ENCODE assay signal across 9 cellular contexts in the genomic region with DNA sequence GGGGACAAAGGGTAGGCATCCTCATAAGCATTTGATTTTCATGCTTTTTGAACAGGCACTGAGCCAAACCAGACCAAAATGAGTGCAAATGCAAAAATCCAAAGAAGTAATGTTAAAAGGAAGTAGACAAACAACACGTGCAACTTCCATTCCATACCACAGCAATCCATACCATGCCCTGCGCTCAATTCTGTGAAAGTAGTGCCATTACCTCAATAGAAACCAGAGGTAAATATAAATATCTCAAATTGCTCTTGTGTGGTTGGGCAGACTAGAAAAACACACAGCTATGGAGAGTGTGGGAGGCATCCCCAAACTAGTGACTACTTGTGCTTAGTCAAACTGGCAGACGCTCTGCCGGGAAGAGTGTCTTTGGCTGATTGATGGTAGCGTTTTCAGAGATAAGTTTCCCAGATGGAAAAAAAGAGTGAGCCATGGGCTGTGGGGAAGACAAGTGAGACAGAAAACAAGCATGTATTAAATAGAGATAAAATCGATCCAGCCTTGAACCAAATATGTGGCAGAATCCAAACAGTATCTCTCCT.
DNase-seq lines count a peak whose midpoint lies in the region; ATAC-seq and TF ChIP-seq lines count a peak whose summit lies in the region.
"Had no signal": no experiment of that assay in that cellular context is flagged by ENCODE, and none has a peak within 500 bp of the region (broad histone marks: within the 10 kb centered on the region; RNA-seq: fewer than 3 reads in every experiment).

No MANE protein-coding gene starts in this region.

- peak overlapping the region; percentile 13; the same call in 1 of the 2 replicates for H3K9ac ChIP-seq in KMS-11

- no peak overlapping the region for H3K27ac Mint-ChIP-seq in activated naive CD4-positive, alpha-beta T cell treated with anti-CD3 and anti-CD28 coated beads, Interleukin-2, amount 50 U/mL, for 72 hours

- no peak for TF ChIP-seq CTCF in KMS-11 (conservative IDR thresholded peaks at IDR 0.05; ENCODE audit: low read depth, low read length)

- DNase-seq in DMS153 (lab: John Stamatoyannopoulos, UW), result peak; percentile 73
- DNase-seq in germinal center (ENCODE audit: low spot score), result peak; percentile 9
- no peak for DNase-seq in SKM-1 (lab: John Stamatoyannopoulos, UW; ENCODE audit: unreplicated experiment)
- DNase-seq in SKM-1 treated with dmso at 0.1 percent for 144 hours (lab: John Stamatoyannopoulos, UW; ENCODE audit: unreplicated experiment), result no peak
- no peak for DNase-seq in activated naive CD4-positive, alpha-beta T cell treated with anti-CD3 and anti-CD28 coated beads, Interleukin-2, amount 50 U/mL, for 72 hours (ENCODE audit: low spot score in 2 of 2)
- DNase-seq: aorta had no signal

- H4K20me1 ChIP-seq in KMS-11 (ENCODE audit: insufficient read depth), result no peaks in the 10 kb centered on the region

- no peak for ATAC-seq in HG03135 (IDR thresholded peaks at IDR 0.05; ENCODE audit: unreplicated experiment)
- ATAC-seq in activated naive CD4-positive, alpha-beta T cell treated with anti-CD3 and anti-CD28 coated beads, Interleukin-2, amount 50 U/mL, for 72 hours, result no peak

- peaks cover 0 to 3% of the 10 kb centered on the region in 2 donors for H3K9me3 Mint-ChIP-seq in activated naive CD4-positive, alpha-beta T cell treated with anti-CD3 and anti-CD28 coated beads, Interleukin-2, amount 50 U/mL, for 72 hours

- no peaks in the 10 kb centered on the region for H3K36me3 Mint-ChIP-seq in activated naive CD4-positive, alpha-beta T cell treated with anti-CD3 and anti-CD28 coated beads, Interleukin-2, amount 50 U/mL, for 72 hours

- peak overlapping the region; percentile 71 for H3K27ac ChIP-seq in KMS-11

- H2AFZ ChIP-seq in KMS-11 (ENCODE audit: low read depth), result 0 out of 2 replicates have a peak overlapping the region, but pooled peaks have one; percentile 5

- H3K4me1 ChIP-seq in KMS-11 (ENCODE audit: low read depth, poor library complexity, severe bottlenecking), result peaks cover 34% of the 10 kb centered on the region

- peak overlapping the region; percentile 85 for H3K4me2 ChIP-seq in KMS-11

- no peaks in the 10 kb centered on the region for H3K36me3 ChIP-seq in KMS-11 (ENCODE audit: insufficient read depth)

- H3K79me2 ChIP-seq in KMS-11 (ENCODE audit: insufficient read depth, low read depth), result no peaks in the 10 kb centered on the region

- H3K27me3 ChIP-seq in KMS-11 (ENCODE audit: insufficient read depth, low read depth), result peaks cover 15% of the 10 kb centered on the region; the same call in 1 of the 2 replicates

- H3K4me3 ChIP-seq in KMS-11 (IDR thresholded peaks at IDR 0.05; ENCODE audit: insufficient read depth, low read depth, low read length), result no peak overlapping the region

TF ChIP-seq in PFSK-1, 5 proteins besides CTCF, POLR2A, EP300 and RAD21:
- TF ChIP-seq FOXP2 (optimal IDR thresholded peaks at IDR 0.05; ENCODE audit: borderline replicate concordance, extremely low read depth, extremely low read length, insufficient read depth) (no peak), SIN3A (IDR thresholded peaks at IDR 0.05; ENCODE audit: borderline replicate concordance, insufficient read depth, low read length) (no peak; the same call in 1 of the 2 replicates), TAF1 (IDR thresholded peaks at IDR 0.05; ENCODE audit: borderline replicate concordance, insufficient read depth, low read length) (peak; percentile 47; the same call in 1 of the 2 replicates), POLR2AphosphoS5 (IDR thresholded peaks at IDR 0.05; ENCODE audit: low read depth, low read length) (no peak)
- TF ChIP-seq, protein P1, sequence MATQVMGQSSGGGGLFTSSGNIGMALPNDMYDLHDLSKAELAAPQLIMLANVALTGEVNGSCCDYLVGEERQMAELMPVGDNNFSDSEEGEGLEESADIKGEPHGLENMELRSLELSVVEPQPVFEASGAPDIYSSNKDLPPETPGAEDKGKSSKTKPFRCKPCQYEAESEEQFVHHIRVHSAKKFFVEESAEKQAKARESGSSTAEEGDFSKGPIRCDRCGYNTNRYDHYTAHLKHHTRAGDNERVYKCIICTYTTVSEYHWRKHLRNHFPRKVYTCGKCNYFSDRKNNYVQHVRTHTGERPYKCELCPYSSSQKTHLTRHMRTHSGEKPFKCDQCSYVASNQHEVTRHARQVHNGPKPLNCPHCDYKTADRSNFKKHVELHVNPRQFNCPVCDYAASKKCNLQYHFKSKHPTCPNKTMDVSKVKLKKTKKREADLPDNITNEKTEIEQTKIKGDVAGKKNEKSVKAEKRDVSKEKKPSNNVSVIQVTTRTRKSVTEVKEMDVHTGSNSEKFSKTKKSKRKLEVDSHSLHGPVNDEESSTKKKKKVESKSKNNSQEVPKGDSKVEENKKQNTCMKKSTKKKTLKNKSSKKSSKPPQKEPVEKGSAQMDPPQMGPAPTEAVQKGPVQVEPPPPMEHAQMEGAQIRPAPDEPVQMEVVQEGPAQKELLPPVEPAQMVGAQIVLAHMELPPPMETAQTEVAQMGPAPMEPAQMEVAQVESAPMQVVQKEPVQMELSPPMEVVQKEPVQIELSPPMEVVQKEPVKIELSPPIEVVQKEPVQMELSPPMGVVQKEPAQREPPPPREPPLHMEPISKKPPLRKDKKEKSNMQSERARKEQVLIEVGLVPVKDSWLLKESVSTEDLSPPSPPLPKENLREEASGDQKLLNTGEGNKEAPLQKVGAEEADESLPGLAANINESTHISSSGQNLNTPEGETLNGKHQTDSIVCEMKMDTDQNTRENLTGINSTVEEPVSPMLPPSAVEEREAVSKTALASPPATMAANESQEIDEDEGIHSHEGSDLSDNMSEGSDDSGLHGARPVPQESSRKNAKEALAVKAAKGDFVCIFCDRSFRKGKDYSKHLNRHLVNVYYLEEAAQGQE (IDR thresholded peaks at IDR 0.05; ENCODE audit: insufficient read depth in 1 of 2, low read depth in 2 of 2, low read length in 2 of 2), result peak in 1 of 2 experiments; percentile 56; a peak in 2 of 4 replicates
TF ChIP-seq in PFSK-1: peak in this region for 2.

Comparison
In these comparisons a context has a peak if more than half of its experiments do, and no peak if none do; other contexts are left out.
1. DNase-seq: peak in DMS153 (single experiment) and germinal center (single experiment); none in SKM-1 (single experiment), SKM-1 treated with dmso at 0.1 percent for 144 hours (single experiment) and activated naive CD4-positive, alpha-beta T cell treated with anti-CD3 and anti-CD28 coated beads, Interleukin-2, amount 50 U/mL, for 72 hours (0 of 2).